Comparison of ENCODE assay signal across 21 cellular contexts in genomic region chr9:110748251-110748893, GRCh38.
DNase-seq lines count a peak whose midpoint lies in the region; ATAC-seq, FAIRE-seq and TF ChIP-seq lines count a peak whose summit lies in the region.
"Had no signal": no experiment of that assay in that cellular context is flagged by ENCODE, and none has a peak within 500 bp of the region (broad histone marks: within the 10 kb centered on the region; RNA-seq: fewer than 3 reads in every experiment).

No MANE protein-coding gene starts in this region.

- TF ChIP-seq CTCF in foreskin fibroblast (IDR thresholded peaks at IDR 0.05; ENCODE audit: low read depth, low read length) (no peak), nephron progenitor cell (IDR thresholded peaks at IDR 0.05) (no peak)

- H3K27ac Mint-ChIP-seq in nephron progenitor cell = no peak overlapping the region
- H3K27ac Mint-ChIP-seq in activated CD4-positive, alpha-beta memory T cell treated with anti-CD3 and anti-CD28 coated beads for 36 hours = no peak overlapping the region
- H3K27ac Mint-ChIP-seq: activated naive CD4-positive, alpha-beta T cell treated with anti-CD3 and anti-CD28 coated beads, Interleukin-2, amount 50 U/mL, for 24 hours had no signal

- CTCF ChIA-PET in activated CD4-positive, alpha-beta memory T cell treated with anti-CD3 and anti-CD28 coated beads for 36 hours (lab: Charles Lee) = no interaction called here

- H3K27me3 ChIP-seq in ACC112 (ENCODE audit: insufficient read depth, low read length) (no peaks in the 10 kb centered on the region), adipocyte (replicated peaks; ENCODE audit: control insufficient read depth, insufficient read depth, low read length) (no peaks in the 10 kb centered on the region)
- H3K27me3 ChIP-seq: heart left ventricle, right lobe of liver, stomach had no signal

- H3K4me1 Mint-ChIP-seq in nephron progenitor cell = peaks cover 4% of the 10 kb centered on the region
- no peaks in the 10 kb centered on the region for H3K4me1 Mint-ChIP-seq in activated CD4-positive, alpha-beta memory T cell treated with anti-CD3 and anti-CD28 coated beads for 36 hours (ENCODE audit: low read depth)
- H3K4me1 Mint-ChIP-seq: activated naive CD4-positive, alpha-beta T cell treated with anti-CD3 and anti-CD28 coated beads, Interleukin-2, amount 50 U/mL, for 24 hours had no signal

- intact Hi-C loops in activated CD4-positive, alpha-beta memory T cell treated with anti-CD3 and anti-CD28 coated beads for 36 hours (cut with micrococcal nuclease) = no loop called here

- no peak overlapping the region for H3K4me3 Mint-ChIP-seq in nephron progenitor cell
- H3K4me3 Mint-ChIP-seq in activated CD4-positive, alpha-beta memory T cell treated with anti-CD3 and anti-CD28 coated beads for 36 hours = no peak overlapping the region
- H3K4me3 Mint-ChIP-seq: activated naive CD4-positive, alpha-beta T cell treated with anti-CD3 and anti-CD28 coated beads, Interleukin-2, amount 50 U/mL, for 24 hours had no signal

- H3K4me3 ChIP-seq in ACC112 (ENCODE audit: low read depth, low read length) (no peak overlapping the region), adipocyte (ENCODE audit: low read length) (no peak overlapping the region), foreskin fibroblast (ENCODE audit: low read depth in 1 of 2, low read length in 2 of 2) (no peak overlapping the region)
- H3K4me3 ChIP-seq: heart left ventricle, right lobe of liver, stomach had no signal

- H3K36me3 ChIP-seq in ACC112 (ENCODE audit: insufficient read depth, low read length) (no peaks in the 10 kb centered on the region), adipocyte (ENCODE audit: control insufficient read depth, insufficient read depth, low read length, severe bottlenecking) (no peaks in the 10 kb centered on the region)
- H3K36me3 ChIP-seq: heart left ventricle, right lobe of liver, stomach had no signal

- no peaks in the 10 kb centered on the region for H3K27me3 Mint-ChIP-seq in nephron progenitor cell (ENCODE audit: low read depth, poor library complexity)
- no peaks in the 10 kb centered on the region for H3K27me3 Mint-ChIP-seq in activated CD4-positive, alpha-beta memory T cell treated with anti-CD3 and anti-CD28 coated beads for 36 hours
- H3K27me3 Mint-ChIP-seq: activated naive CD4-positive, alpha-beta T cell treated with anti-CD3 and anti-CD28 coated beads, Interleukin-2, amount 50 U/mL, for 24 hours had no signal

- POLR2A ChIA-PET in activated CD4-positive, alpha-beta memory T cell treated with anti-CD3 and anti-CD28 coated beads for 36 hours (lab: Charles Lee) = no interaction called here

- no peak overlapping the region for H3K9ac ChIP-seq in adipocyte (ENCODE audit: low read length)

- no peak for FAIRE-seq in HTR-8/SVneo (lab: Jason Lieb, UNC)
- FAIRE-seq: H54, TTC549 had no signal

- ATAC-seq in HG03520 (IDR thresholded peaks at IDR 0.05; ENCODE audit: unreplicated experiment) = no peak
- ATAC-seq: heart left ventricle, left colon, right lobe of liver had no signal

- H3K9me3 ChIP-seq in adipocyte (ENCODE audit: control insufficient read depth, low read length) = no peaks in the 10 kb centered on the region
- H3K9me3 ChIP-seq: heart left ventricle, right lobe of liver, stomach had no signal

- H2AFZ ChIP-seq in ACC112 (ENCODE audit: low read length, unreplicated experiment) = no peak overlapping the region

- DNase-seq in HTR-8/SVneo (ENCODE audit: insufficient read length, low spot score) (peak; percentile 24), adipocyte (ENCODE audit: low read depth) (peak; percentile 68), foreskin fibroblast (peak; percentile 48 to 68), SHP77 (lab: John Stamatoyannopoulos, UW) (no peak), nephron progenitor cell (no peak)
- no peak for DNase-seq in activated CD4-positive, alpha-beta memory T cell treated with anti-CD3 and anti-CD28 coated beads for 36 hours
- DNase-seq: activated T-cell treated with anti-CD3 and anti-CD28 coated beads, Interleukin-2, amount 50 U/mL, for 48 hours; aorta; effector memory CD4-positive, alpha-beta T cell; heart left ventricle; left colon; mesenchymal stem cell; NCI-H187; right lobe of liver; stimulated activated CD4-positive, alpha-beta T cell treated with anti-CD3 and anti-CD28 coated beads, Interleukin-15, amount 100 ng/mL, for 24 hours; stomach had no signal

- H3K27ac ChIP-seq in ACC112 (ENCODE audit: low read depth, low read length) = peak overlapping the region; percentile 100; the same call in 1 of the 2 replicates
- H3K27ac ChIP-seq: heart left ventricle, right lobe of liver, stomach had no signal

- H3K9me3 Mint-ChIP-seq in nephron progenitor cell = no peaks in the 10 kb centered on the region
- H3K9me3 Mint-ChIP-seq in activated CD4-positive, alpha-beta memory T cell treated with anti-CD3 and anti-CD28 coated beads for 36 hours = no peaks in the 10 kb centered on the region
- H3K9me3 Mint-ChIP-seq: activated naive CD4-positive, alpha-beta T cell treated with anti-CD3 and anti-CD28 coated beads, Interleukin-2, amount 50 U/mL, for 24 hours had no signal

- H3K4me1 ChIP-seq in ACC112 (ENCODE audit: control insufficient read depth, insufficient read depth, low read length, unreplicated experiment) (peaks cover 76% of the 10 kb centered on the region), adipocyte (ENCODE audit: control insufficient read depth, insufficient read depth, low read length) (peaks cover 68% of the 10 kb centered on the region)
- H3K4me1 ChIP-seq: right lobe of liver had no signal

- no peaks in the 10 kb centered on the region for H3K79me2 ChIP-seq in ACC112 (ENCODE audit: control insufficient read depth, insufficient read depth, low read length, unreplicated experiment)

- no peaks in the 10 kb centered on the region for H3K36me3 Mint-ChIP-seq in nephron progenitor cell (ENCODE audit: low read depth)
- no peaks in the 10 kb centered on the region for H3K36me3 Mint-ChIP-seq in activated CD4-positive, alpha-beta memory T cell treated with anti-CD3 and anti-CD28 coated beads for 36 hours
- H3K36me3 Mint-ChIP-seq: activated naive CD4-positive, alpha-beta T cell treated with anti-CD3 and anti-CD28 coated beads, Interleukin-2, amount 50 U/mL, for 24 hours had no signal

Comparison
In these comparisons a context has a peak if more than half of its experiments do, and no peak if none do; other contexts are left out.
1. DNase-seq: peak in HTR-8/SVneo (single experiment), adipocyte (single experiment) and foreskin fibroblast (2 of 2); none in SHP77 (0 of 2), nephron progenitor cell (single experiment) and activated CD4-positive, alpha-beta memory T cell treated with anti-CD3 and anti-CD28 coated beads for 36 hours (single experiment).